In the genomic region with DNA sequence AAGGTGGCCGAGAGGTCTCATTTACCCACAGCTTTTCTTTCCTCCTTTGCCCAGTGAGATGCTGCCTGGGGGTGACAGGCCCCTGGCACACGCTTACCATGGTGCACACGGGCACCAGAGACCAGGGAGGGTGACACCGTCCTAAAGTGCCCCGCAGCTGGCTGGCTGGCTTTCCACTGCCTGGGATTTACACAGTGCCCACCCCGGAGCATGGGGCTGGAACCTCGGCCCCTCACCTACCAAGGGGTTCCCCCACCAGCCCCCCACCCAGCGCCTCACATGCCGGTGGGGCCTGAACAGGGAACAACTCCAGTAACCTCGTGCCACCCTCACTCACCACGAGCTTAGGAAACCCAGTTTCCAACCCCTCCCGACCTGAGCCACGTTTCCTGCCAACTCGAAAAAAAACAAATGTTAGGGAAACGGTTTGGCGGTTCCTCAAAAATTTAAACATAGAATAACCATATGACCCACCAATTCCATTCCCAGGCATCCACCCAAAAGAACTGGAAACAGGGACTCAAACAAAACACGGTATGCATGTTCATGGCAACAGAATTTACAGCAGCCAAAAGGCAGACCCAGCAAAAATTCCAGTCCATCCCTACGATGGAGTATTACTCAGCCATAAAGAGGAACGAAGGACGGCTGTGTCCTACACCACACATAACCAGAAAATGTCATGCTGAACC, we compare ENCODE assay signal across 11 cellular contexts.
A peak's percentile ranks its signal among the peaks of the same experiment; 100 is the strongest.
DNase-seq lines count a peak whose midpoint lies in the region; ATAC-seq and TF ChIP-seq lines count a peak whose summit lies in the region.
"Had no signal": no experiment of that assay in that cellular context is flagged by ENCODE, and none has a peak within 500 bp of the region (broad histone marks: within the 10 kb centered on the region; RNA-seq: fewer than 3 reads in every experiment).

No MANE protein-coding gene starts in this region.

- H3K4me3 ChIP-seq in CD4-positive, alpha-beta memory T cell (ENCODE audit: low read length in 2 of 2) = no peak overlapping the region
- H3K4me3 ChIP-seq in fibroblast of pulmonary artery (replicated peaks; ENCODE audit: low read depth, low read length) (no peak overlapping the region), psoas muscle (no peak overlapping the region)

- CTCF ChIA-PET in CD4-positive, alpha-beta memory T cell (lab: Charles Lee; ENCODE audit: partially characterized antibody) = no interaction called here

- WGBS in psoas muscle, 3 donors = 29 to 44% (median 34%) methylated on average over 19 to 20 of the region's 20 CpGs

- TF ChIP-seq CTCF in fibroblast of pulmonary artery (IDR thresholded peaks at IDR 0.05; ENCODE audit: low read length, missing control alignments) (no peak), psoas muscle (IDR thresholded peaks at IDR 0.05) (no peak)

- no peaks in the 10 kb centered on the region for H3K9me3 Mint-ChIP-seq in CD4-positive, alpha-beta memory T cell
- H3K9me3 Mint-ChIP-seq: T-helper 1 cell treated with Interleukin-12 subunit alpha and Interleukin-12 subunit beta and Interleukin-4 antibody, amounts not matched to agents 30 μg/mL and 1 μg/mL, for 36 hours had no signal

- peak in 1 of 4 donors; percentile 0 for ATAC-seq in psoas muscle
- ATAC-seq in GM21360 (IDR thresholded peaks at IDR 0.05; ENCODE audit: unreplicated experiment) = no peak
- ATAC-seq in HG02852 (IDR thresholded peaks at IDR 0.05; ENCODE audit: unreplicated experiment) = no peak

- DNase-seq in CD4-positive, alpha-beta memory T cell = no peak
- DNase-seq in UCSD-AML1 (lab: John Stamatoyannopoulos, UW; ENCODE audit: unreplicated experiment) = peak; percentile 35
- DNase-seq in fibroblast of pulmonary artery (ENCODE audit: low read depth) = peak; percentile 88
- DNase-seq in psoas muscle = peak in 1 of 2 donors; percentile 54
- no peak for DNase-seq in AG20443 (ENCODE audit: low spot score)
- no peak for DNase-seq in NCI-H2196 treated with DMSO at 0.1 percent for 48 hours (lab: John Stamatoyannopoulos, UW; ENCODE audit: unreplicated experiment)
- DNase-seq: DMS 273 treated with DMSO at 0.1 percent for 48 hours, NCI-H1417 treated with DMSO at 0.1 percent for 48 hours had no signal

- no peaks in the 10 kb centered on the region for H3K9me3 ChIP-seq in CD4-positive, alpha-beta memory T cell (ENCODE audit: control insufficient read depth in 1 of 2, low read length in 2 of 2)
- no peaks in the 10 kb centered on the region for H3K9me3 ChIP-seq in psoas muscle

- peak overlapping the region in 6 of 7 donors; percentile 4 to 79 (median 32) for H3K27ac Mint-ChIP-seq in CD4-positive, alpha-beta memory T cell
- H3K27ac Mint-ChIP-seq: T-helper 1 cell treated with Interleukin-12 subunit alpha and Interleukin-12 subunit beta and Interleukin-4 antibody, amounts not matched to agents 30 μg/mL and 1 μg/mL, for 36 hours had no signal

- no peaks in the 10 kb centered on the region for H3K27me3 ChIP-seq in CD4-positive, alpha-beta memory T cell (ENCODE audit: insufficient read depth, low read length)
- no peaks in the 10 kb centered on the region for H3K27me3 ChIP-seq in psoas muscle (ENCODE audit: insufficient read depth in 3 of 3, low read length in 2 of 3)

- H3K36me3 Mint-ChIP-seq in CD4-positive, alpha-beta memory T cell = peaks cover 1 to 13% of the 10 kb centered on the region in 2 donors

- no peaks in the 10 kb centered on the region for H3K27me3 Mint-ChIP-seq in CD4-positive, alpha-beta memory T cell

- H3K27ac ChIP-seq in CD4-positive, alpha-beta memory T cell (ENCODE audit: low read depth, low read length) = no peak overlapping the region
- peak overlapping the region; percentile 55 for H3K27ac ChIP-seq in psoas muscle

- intact Hi-C loops in CD4-positive, alpha-beta memory T cell (cut with micrococcal nuclease) = no loop called here
- intact Hi-C loops in psoas muscle (cut with DNase I) = no loop called here

- no peaks in the 10 kb centered on the region for H3K36me3 ChIP-seq in CD4-positive, alpha-beta memory T cell (ENCODE audit: insufficient read depth, low read length)
- peaks cover 0 to 18% of the 10 kb centered on the region in 2 donors for H3K36me3 ChIP-seq in psoas muscle (ENCODE audit: insufficient read depth in 1 of 2, low read depth in 1 of 2)

- H3K4me3 Mint-ChIP-seq in CD4-positive, alpha-beta memory T cell = no peak overlapping the region
- H3K4me3 Mint-ChIP-seq: T-helper 1 cell treated with Interleukin-12 subunit alpha and Interleukin-12 subunit beta and Interleukin-4 antibody, amounts not matched to agents 30 μg/mL and 1 μg/mL, for 36 hours had no signal

- H3K4me1 Mint-ChIP-seq in CD4-positive, alpha-beta memory T cell = peaks cover 31 to 89% (median 57%) of the 10 kb centered on the region in 4 donors

- POLR2A ChIA-PET in CD4-positive, alpha-beta memory T cell (lab: Charles Lee; ENCODE audit: partially characterized antibody) = no interaction called here

- H3K4me1 ChIP-seq in CD4-positive, alpha-beta memory T cell (ENCODE audit: insufficient read depth, low read length) = peaks cover 16% of the 10 kb centered on the region
- peaks cover 74% of the 10 kb centered on the region for H3K4me1 ChIP-seq in psoas muscle

Comparison
In these comparisons a context has a peak if more than half of its experiments do, and no peak if none do; other contexts are left out.
1. DNase-seq: peak in UCSD-AML1 (single experiment) and fibroblast of pulmonary artery (single experiment); none in CD4-positive, alpha-beta memory T cell (0 of 5), AG20443 (single experiment) and NCI-H2196 treated with DMSO at 0.1 percent for 48 hours (single experiment).